ENCODE assay signal across 23 cellular contexts in the genomic region with DNA sequence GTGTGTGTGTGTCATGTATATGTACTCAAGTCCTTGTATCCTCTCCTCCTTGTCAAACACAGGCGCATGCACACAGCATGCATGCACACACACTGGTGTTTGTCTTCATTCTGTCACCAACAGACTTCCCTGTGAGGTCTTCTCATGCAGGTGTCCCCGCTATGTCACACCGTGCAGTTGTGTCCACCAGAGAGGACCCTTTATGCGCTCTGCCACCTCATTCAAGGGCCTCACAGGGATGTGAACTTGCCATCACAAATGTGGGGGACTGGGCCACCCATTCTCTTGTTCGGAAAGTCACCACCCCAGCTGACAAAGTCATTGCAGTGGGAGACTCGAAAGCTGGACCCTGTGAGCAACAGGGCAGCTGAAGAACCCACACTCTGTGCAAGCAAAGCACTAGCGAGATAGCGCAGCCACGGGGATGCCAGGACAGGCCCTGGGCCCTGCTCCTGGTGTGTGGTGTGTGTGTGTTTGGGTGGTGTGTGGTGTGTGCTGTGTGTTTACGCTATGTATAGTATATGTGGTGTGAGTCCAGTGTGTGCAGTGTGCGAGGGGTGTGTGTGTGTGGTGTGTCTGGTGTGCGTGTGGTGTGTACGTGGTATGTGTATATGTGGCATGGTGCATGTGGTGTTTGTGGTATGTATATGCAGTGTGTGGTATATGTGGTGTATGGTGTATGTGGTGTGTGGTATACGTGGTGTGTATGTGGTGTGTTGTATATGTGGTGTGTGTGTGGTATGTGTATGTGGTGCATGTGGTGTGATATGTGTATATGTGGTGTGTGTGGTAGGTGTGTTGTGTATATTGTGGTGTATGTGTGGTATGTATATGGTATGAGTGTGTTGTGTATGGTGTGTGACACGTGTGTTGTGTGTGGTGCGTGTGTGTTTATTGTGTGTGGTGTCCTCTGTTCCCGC. TPM values are rescaled to one million over a fixed set of nuclear protein-coding genes. Genes with fewer than 3 reads are reported as not detected.
A peak's percentile ranks its signal among the peaks of the same experiment; 100 is the strongest.
DNase-seq lines count a peak whose midpoint lies in the region; ATAC-seq and TF ChIP-seq lines count a peak whose summit lies in the region.
"Had no signal": no experiment of that assay in that cellular context is flagged by ENCODE, and none has a peak within 500 bp of the region (broad histone marks: within the 10 kb centered on the region; RNA-seq: fewer than 3 reads in every experiment).

No MANE protein-coding gene starts in this region.

- no peak overlapping the region for H4K8ac ChIP-seq in trophoblast cell (ENCODE audit: low read depth, low read length)

- no peaks in the 10 kb centered on the region for H4K20me1 ChIP-seq in GM23338 (replicated peaks; ENCODE audit: insufficient read depth)

- no peak overlapping the region for H3K14ac ChIP-seq in trophoblast cell (ENCODE audit: low read length)

- H4K12ac ChIP-seq in trophoblast cell (ENCODE audit: low read depth, low read length) = no peak overlapping the region

- H3K27ac ChIP-seq in lung (ENCODE audit: low read depth in 1 of 2, low read length in 1 of 2) = no peak overlapping the region
- no peak overlapping the region for H3K27ac ChIP-seq in trophoblast cell (ENCODE audit: low read depth, low read length)
- H3K27ac ChIP-seq in GM23338 (ENCODE audit: low read depth) = no peak overlapping the region
- H3K27ac ChIP-seq: SK-N-MC had no signal

- no peaks in the 10 kb centered on the region for H3K79me2 ChIP-seq in trophoblast cell (ENCODE audit: control insufficient read depth, insufficient read depth, low read length, poor library complexity)
- no peaks in the 10 kb centered on the region for H3K79me2 ChIP-seq in GM23338 (replicated peaks; ENCODE audit: insufficient read depth)

- no peak overlapping the region for H2BK120ac ChIP-seq in trophoblast cell (ENCODE audit: insufficient read depth, low read length, poor library complexity)

- H3K4ac ChIP-seq in trophoblast cell (ENCODE audit: low read depth, low read length) = no peak overlapping the region

- no peak overlapping the region for H2BK5ac ChIP-seq in trophoblast cell (ENCODE audit: low read depth, low read length, poor library complexity)

- H3K36me3 ChIP-seq in lung (ENCODE audit: control insufficient read depth in 2 of 2, insufficient read depth in 2 of 2, low read length in 2 of 2) (no peaks in the 10 kb centered on the region), trophoblast cell (ENCODE audit: control insufficient read depth in 1 of 2, insufficient read depth in 2 of 2, low read length in 2 of 2) (no peaks in the 10 kb centered on the region), GM23338 (ENCODE audit: insufficient read depth) (no peaks in the 10 kb centered on the region)
- H3K36me3 ChIP-seq: BE2C had no signal

- H3K4me1 ChIP-seq in lung (ENCODE audit: control insufficient read depth in 2 of 2, insufficient read depth in 2 of 2, low read length in 2 of 2) (no peaks in the 10 kb centered on the region), trophoblast cell (ENCODE audit: control insufficient read depth in 1 of 2, insufficient read depth in 2 of 2, low read length in 2 of 2) (peaks cover 9 to 12% of the 10 kb centered on the region in 2 experiments), GM23338 (ENCODE audit: insufficient read depth) (0 out of 2 replicates have a peak, but pooled peaks cover 3% of the 10 kb centered on the region)
- H3K4me1 ChIP-seq: BE2C had no signal

- H3K18ac ChIP-seq in trophoblast cell (ENCODE audit: low read length) = no peak overlapping the region

- peaks cover 8% of the 10 kb centered on the region for H3K36me3 Mint-ChIP-seq in GM23338 (ENCODE audit: low read depth)
- H3K36me3 Mint-ChIP-seq: CD4-positive, CD25-positive, alpha-beta regulatory T cell; IgD-negative memory B cell had no signal

- H3K9ac ChIP-seq in trophoblast cell (ENCODE audit: low read length) = no peak overlapping the region

- no peaks in the 10 kb centered on the region for H3K27me3 ChIP-seq in lung (ENCODE audit: control insufficient read depth, insufficient read depth)
- H3K27me3 ChIP-seq in trophoblast cell (ENCODE audit: insufficient read depth, low read length) = no peaks in the 10 kb centered on the region
- no peaks in the 10 kb centered on the region for H3K27me3 ChIP-seq in GM23338 (ENCODE audit: insufficient read depth)
- H3K27me3 ChIP-seq: BE2C had no signal

- WGBS in lung, 2 donors = 95% methylated on average over 17 of the region's 17 CpGs
- WGBS in trophoblast cell (ENCODE audit: extremely low coverage, insufficient coverage, insufficient read length) = 100% methylated on average over 4 of the region's 17 CpGs

- H3K9me3 ChIP-seq in lung (ENCODE audit: control insufficient read depth in 2 of 2, insufficient read depth in 1 of 2, low read length in 1 of 2) (peaks cover 0 to 3% of the 10 kb centered on the region in 2 donors), trophoblast cell (ENCODE audit: insufficient read depth, low read depth, low read length) (peaks cover 2% of the 10 kb centered on the region)
- H3K9me3 ChIP-seq: BE2C had no signal

- H3K27ac Mint-ChIP-seq in stimulated activated naive CD8-positive, alpha-beta T cell treated with anti-CD3 and anti-CD28 coated beads, Interleukin-15, amount 100 ng/mL, for 72 hours = no peak overlapping the region
- no peak overlapping the region; the same call in 1 of the 2 replicates for H3K27ac Mint-ChIP-seq in GM23338
- H3K27ac Mint-ChIP-seq: CD4-positive, CD25-positive, alpha-beta regulatory T cell; IgD-negative memory B cell had no signal

- H2AK5ac ChIP-seq in trophoblast cell (ENCODE audit: low read length) = no peak overlapping the region

- no peaks in the 10 kb centered on the region for H3K9me2 ChIP-seq in GM23338 (ENCODE audit: insufficient read depth)

- no peaks in the 10 kb centered on the region for H3K9me3 Mint-ChIP-seq in stimulated activated naive CD8-positive, alpha-beta T cell treated with anti-CD3 and anti-CD28 coated beads, Interleukin-15, amount 100 ng/mL, for 72 hours
- H3K9me3 Mint-ChIP-seq in GM23338 = peaks cover 10% of the 10 kb centered on the region
- H3K9me3 Mint-ChIP-seq: CD4-positive, CD25-positive, alpha-beta regulatory T cell had no signal

- no peak overlapping the region for H3K23ac ChIP-seq in trophoblast cell (ENCODE audit: low read length)

- H3K4me1 Mint-ChIP-seq in stimulated activated naive CD8-positive, alpha-beta T cell treated with anti-CD3 and anti-CD28 coated beads, Interleukin-15, amount 100 ng/mL, for 72 hours = no peaks in the 10 kb centered on the region
- H3K4me1 Mint-ChIP-seq in GM23338 = peaks cover 9% of the 10 kb centered on the region
- H3K4me1 Mint-ChIP-seq: CD4-positive, CD25-positive, alpha-beta regulatory T cell; IgD-negative memory B cell had no signal

- H2BK12ac ChIP-seq in trophoblast cell (ENCODE audit: low read length) = no peak overlapping the region

- TF ChIP-seq CTCF in lung (IDR thresholded peaks at IDR 0.05; ENCODE audit: control extremely low read depth, extremely low read depth) (no peak), GM23338 (conservative IDR thresholded peaks at IDR 0.05; ENCODE audit: low read depth in 2 of 2) (no peak)

- peaks cover 8% of the 10 kb centered on the region for H3K27me3 Mint-ChIP-seq in stimulated activated naive CD8-positive, alpha-beta T cell treated with anti-CD3 and anti-CD28 coated beads, Interleukin-15, amount 100 ng/mL, for 72 hours
- H3K27me3 Mint-ChIP-seq in GM23338 (ENCODE audit: insufficient read depth, low read depth, poor library complexity) = peaks cover 6% of the 10 kb centered on the region
- H3K27me3 Mint-ChIP-seq: CD4-positive, CD25-positive, alpha-beta regulatory T cell had no signal

- H3K4me2 ChIP-seq in trophoblast cell (ENCODE audit: low read length) (no peak overlapping the region), GM23338 (no peak overlapping the region)

- H2AFZ ChIP-seq in trophoblast cell (ENCODE audit: insufficient read depth, low read length, poor library complexity) (no peak overlapping the region), GM23338 (no peak overlapping the region)

- no peak for DNase-seq in stimulated activated naive CD8-positive, alpha-beta T cell treated with anti-CD3 and anti-CD28 coated beads, Interleukin-15, amount 100 ng/mL, for 72 hours
- DNase-seq in stimulated activated naive CD8-positive, alpha-beta T cell treated with anti-CD3 and anti-CD28 coated beads, Interleukin-15, Interleukin-2, amounts not matched to agents 100 U/mL and 50 U/mL, for 24 hours = no peak
- DNase-seq in lung (ENCODE audit: low spot score) = no peak
- DNase-seq in trophoblast cell = no peak
- DNase-seq in GM23338 (ENCODE audit: low spot score) = no peak
- DNase-seq in NAMALWA (ENCODE audit: low spot score) = no peak
- DNase-seq in NOMO-1 (lab: John Stamatoyannopoulos, UW; ENCODE audit: unreplicated experiment in 2 of 2) = no peak
- DNase-seq: BE2C; CD4-positive, CD25-positive, alpha-beta regulatory T cell; COR-L47; DMS 273 treated with DMSO at 0.1 percent for 48 hours; Karpas-422; NCI-H1092; NCI-H146; NCI-H2029 treated with DMSO at 0.1 percent for 48 hours; NCI-H510A; NCI-H774; OCI-M1; SHP77 had no signal

- no peak overlapping the region for H3K4me3 Mint-ChIP-seq in stimulated activated naive CD8-positive, alpha-beta T cell treated with anti-CD3 and anti-CD28 coated beads, Interleukin-15, amount 100 ng/mL, for 72 hours
- no peak overlapping the region for H3K4me3 Mint-ChIP-seq in GM23338
- H3K4me3 Mint-ChIP-seq: CD4-positive, CD25-positive, alpha-beta regulatory T cell had no signal

- H3K4me3 ChIP-seq in lung (peak overlapping the region; percentile 16), trophoblast cell (ENCODE audit: low read depth, low read length) (peak overlapping the region; percentile 58), GM23338 (no peak overlapping the region)
- H3K4me3 ChIP-seq: SK-N-MC had no signal

- H4K91ac ChIP-seq in trophoblast cell (ENCODE audit: low read depth, low read length) = no peak overlapping the region

- peak; percentile 23 for ATAC-seq in stimulated activated naive CD8-positive, alpha-beta T cell treated with anti-CD3 and anti-CD28 coated beads, Interleukin-15, amount 100 ng/mL, for 72 hours
- ATAC-seq in stimulated activated naive CD8-positive, alpha-beta T cell treated with anti-CD3 and anti-CD28 coated beads, Interleukin-15, Interleukin-2, amounts not matched to agents 100 U/mL and 50 U/mL, for 24 hours = no peak
- no peak for ATAC-seq in lung (ENCODE audit: insufficient read depth, low FRiP score)
- no peak for ATAC-seq in GM23338
- ATAC-seq in HG03095 (IDR thresholded peaks at IDR 0.05; ENCODE audit: unreplicated experiment) = no peak
- ATAC-seq: HCT116 had no signal

- no peaks in the 10 kb centered on the region for H3F3A ChIP-seq in GM23338 (replicated peaks; ENCODE audit: low read depth)

- H3K79me1 ChIP-seq in trophoblast cell (ENCODE audit: low read length) = peaks cover 6% of the 10 kb centered on the region

TF ChIP-seq in GM23338, 12 proteins besides CTCF, POLR2A, EP300 and RAD21 (continues in another document):
- no peak for TF ChIP-seq CREB1 (CRISPR knock-in tag; IDR thresholded peaks at IDR 0.05; ENCODE audit: low read depth)

RNA-seq across cellular contexts. Expression of gene NXNL2, which starts 30.9 kb away (rescaled TPM):
- under 1 TPM; 0.21 to 0.91 TPM for total RNA-seq in lung
- under 1 TPM; 0.09 to 0.65 TPM for polyA plus RNA-seq in lung
- 1.5 and 1.6 TPM in 2 replicates for polyA plus RNA-seq in trophoblast cell (2013)
- total RNA-seq in GM23338 (2014; rRNA removed; shearing (Covaris generic)) = 4.3 and 5.1 TPM in 2 replicates
- polyA plus RNA-seq in GM23338 (2016; fragmentation: Nextera tagmentation; extraction: Ambion mirVana) = 3.2 and 3.4 TPM in 2 replicates
- total RNA-seq: CD4-positive, CD25-positive, alpha-beta regulatory T cell had no signal
- polyA plus RNA-seq: CD4-positive, CD25-positive, alpha-beta regulatory T cell; IgD-negative memory B cell had no signal
